Comparison of ENCODE assay signal across 24 cellular contexts in the genomic region with DNA sequence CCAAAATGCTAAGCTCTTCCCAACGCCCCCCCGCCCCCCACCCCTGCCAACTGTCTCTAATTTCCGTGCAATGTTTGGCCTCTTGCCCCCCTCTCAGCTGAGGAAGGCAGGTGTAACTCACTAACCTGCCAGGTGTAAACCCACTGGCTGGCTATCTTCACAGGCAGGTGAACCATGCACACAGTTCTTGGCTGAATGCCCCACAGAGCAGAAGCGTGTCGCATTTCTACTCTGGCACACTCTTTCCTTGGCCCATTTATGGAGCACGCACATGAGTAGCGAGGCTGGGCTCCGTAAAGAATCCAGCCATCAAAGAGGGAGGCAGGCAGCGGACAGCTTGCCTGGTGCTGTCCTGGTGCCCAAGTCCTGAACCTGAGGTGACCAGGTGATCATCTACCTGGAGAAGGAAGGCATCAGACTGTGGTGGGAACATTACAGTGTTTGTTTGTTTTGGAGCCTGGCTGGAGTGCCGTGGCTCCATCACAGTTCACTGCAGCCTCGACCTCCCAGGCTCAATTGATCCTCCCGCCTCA. TPM values are rescaled to one million over a fixed set of nuclear protein-coding genes. Genes with fewer than 3 reads are reported as not detected.
DNase-seq lines count a peak whose midpoint lies in the region; ATAC-seq, FAIRE-seq and TF ChIP-seq lines count a peak whose summit lies in the region.
"Had no signal": no experiment of that assay in that cellular context is flagged by ENCODE, and none has a peak within 500 bp of the region (broad histone marks: within the 10 kb centered on the region; RNA-seq: fewer than 3 reads in every experiment).

No MANE protein-coding gene starts in this region.

- H3K27me3 ChIP-seq in GM23338 (ENCODE audit: insufficient read depth), result no peaks in the 10 kb centered on the region

- no peak overlapping the region for H3K27ac Mint-ChIP-seq in GM23338
- H3K27ac Mint-ChIP-seq: activated CD4-positive, alpha-beta T cell treated with anti-CD3 and anti-CD28 coated beads, Interleukin-2, amount 10 ng/mL, durations not matched to agents 24 days and 14 days; stimulated activated naive CD8-positive, alpha-beta T cell treated with anti-CD3 and anti-CD28 coated beads, Interleukin-15, amount 100 ng/mL, for 72 hours had no signal

- H3K4me2 ChIP-seq in GM23338, result no peak overlapping the region

- H3K4me1 Mint-ChIP-seq in GM23338, result peaks cover 24% of the 10 kb centered on the region
- H3K4me1 Mint-ChIP-seq: activated CD4-positive, alpha-beta T cell treated with anti-CD3 and anti-CD28 coated beads, Interleukin-2, amount 10 ng/mL, durations not matched to agents 24 days and 14 days; stimulated activated naive CD8-positive, alpha-beta T cell treated with anti-CD3 and anti-CD28 coated beads, Interleukin-15, amount 100 ng/mL, for 72 hours had no signal

- H3K79me2 ChIP-seq in GM23338 (replicated peaks; ENCODE audit: insufficient read depth), result no peaks in the 10 kb centered on the region

- no peak for TF ChIP-seq CTCF in GM23338 (conservative IDR thresholded peaks at IDR 0.05; ENCODE audit: low read depth in 2 of 2)

- no peak for FAIRE-seq in GM12892 (lab: Jason Lieb, UNC)
- FAIRE-seq: bronchial epithelial cell, GM12878, small intestine had no signal

- H3K4me3 Mint-ChIP-seq in GM23338, result no peak overlapping the region
- H3K4me3 Mint-ChIP-seq: activated CD4-positive, alpha-beta T cell treated with anti-CD3 and anti-CD28 coated beads, Interleukin-2, amount 10 ng/mL, durations not matched to agents 24 days and 14 days; neural crest cell; stimulated activated naive CD8-positive, alpha-beta T cell treated with anti-CD3 and anti-CD28 coated beads, Interleukin-15, amount 100 ng/mL, for 72 hours had no signal

- DNase-seq in GM23338 (ENCODE audit: low spot score) (no peak), NCI-H146 treated with DMSO at 0.1 percent for 48 hours (lab: John Stamatoyannopoulos, UW; ENCODE audit: unreplicated experiment) (peak; percentile 75), NCI-H345 (lab: John Stamatoyannopoulos, UW) (peak; percentile 92), mesenteric fat pad (ENCODE audit: low spot score) (peak; percentile 41), cerebellum (ENCODE audit: low spot score) (no peak), DMS 273 treated with DMSO at 0.1 percent for 48 hours (lab: John Stamatoyannopoulos, UW) (no peak), GM12892 (ENCODE audit: insufficient read length) (no peak)
- DNase-seq: activated CD4-positive, alpha-beta T cell treated with anti-CD3 and anti-CD28 coated beads, Interleukin-2, amount 10 ng/mL, durations not matched to agents 24 days and 14 days; activated effector memory CD4-positive, alpha-beta T cell treated with Interleukin-2 at 50 U/mL for 16 hours; effector CD4-positive, alpha-beta T cell; esophagus squamous epithelium; left colon; NCI-H446 treated with DMSO at 0.1 percent for 48 hours; SIG-M5; small intestine; stimulated activated CD4-positive, alpha-beta T cell treated with anti-CD3 and anti-CD28 coated beads, Interleukin-4, amount 100 ng/mL, for 1 hour; stimulated activated naive CD8-positive, alpha-beta T cell treated with anti-CD3 and anti-CD28 coated beads, Interleukin-15, amount 100 ng/mL, for 72 hours; trophoblast cell had no signal

- no peak for TF ChIP-seq POLR2A in GM12892 (IDR thresholded peaks at IDR 0.05; ENCODE audit: low read depth, low read length)

- no peaks in the 10 kb centered on the region for H4K20me1 ChIP-seq in GM23338 (replicated peaks; ENCODE audit: insufficient read depth)

- H3K27ac ChIP-seq in GM23338 (ENCODE audit: low read depth), result no peak overlapping the region
- H3K27ac ChIP-seq: esophagus squamous epithelium had no signal

- H3K9me3 Mint-ChIP-seq in GM23338, result no peaks in the 10 kb centered on the region
- H3K9me3 Mint-ChIP-seq: activated CD4-positive, alpha-beta T cell treated with anti-CD3 and anti-CD28 coated beads, Interleukin-2, amount 10 ng/mL, durations not matched to agents 24 days and 14 days; neural crest cell; stimulated activated naive CD8-positive, alpha-beta T cell treated with anti-CD3 and anti-CD28 coated beads, Interleukin-15, amount 100 ng/mL, for 72 hours had no signal

- H3F3A ChIP-seq in GM23338 (replicated peaks; ENCODE audit: low read depth), result no peaks in the 10 kb centered on the region

- H3K4me1 ChIP-seq in GM23338 (ENCODE audit: insufficient read depth), result peaks cover 10% of the 10 kb centered on the region; the same call in 1 of the 2 replicates
- H3K4me1 ChIP-seq: esophagus squamous epithelium had no signal

- H3K36me3 ChIP-seq in GM23338 (ENCODE audit: insufficient read depth), result no peaks in the 10 kb centered on the region
- H3K36me3 ChIP-seq: esophagus squamous epithelium had no signal

- H3K36me3 Mint-ChIP-seq in GM23338 (ENCODE audit: low read depth), result no peaks in the 10 kb centered on the region

- H3K4me3 ChIP-seq in GM23338, result no peak overlapping the region
- H3K4me3 ChIP-seq: esophagus squamous epithelium, GM12878 had no signal

- no peaks in the 10 kb centered on the region for H3K9me2 ChIP-seq in GM23338 (ENCODE audit: insufficient read depth)

- ATAC-seq in GM23338 (no peak; the same call in 2 of the 3 replicates), GM18858 (IDR thresholded peaks at IDR 0.05; ENCODE audit: unreplicated experiment) (no peak)
- ATAC-seq: GM12878; left colon; stimulated activated naive CD8-positive, alpha-beta T cell treated with anti-CD3 and anti-CD28 coated beads, Interleukin-15, amount 100 ng/mL, for 72 hours had no signal

- H3K27me3 Mint-ChIP-seq in GM23338 (ENCODE audit: insufficient read depth, low read depth, poor library complexity), result peaks cover 5% of the 10 kb centered on the region
- H3K27me3 Mint-ChIP-seq: activated CD4-positive, alpha-beta T cell treated with anti-CD3 and anti-CD28 coated beads, Interleukin-2, amount 10 ng/mL, durations not matched to agents 24 days and 14 days; stimulated activated naive CD8-positive, alpha-beta T cell treated with anti-CD3 and anti-CD28 coated beads, Interleukin-15, amount 100 ng/mL, for 72 hours had no signal

- H2AFZ ChIP-seq in GM23338, result no peak overlapping the region

TF ChIP-seq in GM23338, 12 proteins besides CTCF, POLR2A, EP300 and RAD21:
- TF ChIP-seq STAT1 (IDR thresholded peaks at IDR 0.05; ENCODE audit: unreplicated experiment) (no peak), ZNF331 (CRISPR knock-in tag; IDR thresholded peaks at IDR 0.05; ENCODE audit: low read depth) (no peak), ETS1 (IDR thresholded peaks at IDR 0.05) (no peak), ZNF114 (CRISPR knock-in tag; IDR thresholded peaks at IDR 0.05) (no peak)
- TF ChIP-seq, protein P1, sequence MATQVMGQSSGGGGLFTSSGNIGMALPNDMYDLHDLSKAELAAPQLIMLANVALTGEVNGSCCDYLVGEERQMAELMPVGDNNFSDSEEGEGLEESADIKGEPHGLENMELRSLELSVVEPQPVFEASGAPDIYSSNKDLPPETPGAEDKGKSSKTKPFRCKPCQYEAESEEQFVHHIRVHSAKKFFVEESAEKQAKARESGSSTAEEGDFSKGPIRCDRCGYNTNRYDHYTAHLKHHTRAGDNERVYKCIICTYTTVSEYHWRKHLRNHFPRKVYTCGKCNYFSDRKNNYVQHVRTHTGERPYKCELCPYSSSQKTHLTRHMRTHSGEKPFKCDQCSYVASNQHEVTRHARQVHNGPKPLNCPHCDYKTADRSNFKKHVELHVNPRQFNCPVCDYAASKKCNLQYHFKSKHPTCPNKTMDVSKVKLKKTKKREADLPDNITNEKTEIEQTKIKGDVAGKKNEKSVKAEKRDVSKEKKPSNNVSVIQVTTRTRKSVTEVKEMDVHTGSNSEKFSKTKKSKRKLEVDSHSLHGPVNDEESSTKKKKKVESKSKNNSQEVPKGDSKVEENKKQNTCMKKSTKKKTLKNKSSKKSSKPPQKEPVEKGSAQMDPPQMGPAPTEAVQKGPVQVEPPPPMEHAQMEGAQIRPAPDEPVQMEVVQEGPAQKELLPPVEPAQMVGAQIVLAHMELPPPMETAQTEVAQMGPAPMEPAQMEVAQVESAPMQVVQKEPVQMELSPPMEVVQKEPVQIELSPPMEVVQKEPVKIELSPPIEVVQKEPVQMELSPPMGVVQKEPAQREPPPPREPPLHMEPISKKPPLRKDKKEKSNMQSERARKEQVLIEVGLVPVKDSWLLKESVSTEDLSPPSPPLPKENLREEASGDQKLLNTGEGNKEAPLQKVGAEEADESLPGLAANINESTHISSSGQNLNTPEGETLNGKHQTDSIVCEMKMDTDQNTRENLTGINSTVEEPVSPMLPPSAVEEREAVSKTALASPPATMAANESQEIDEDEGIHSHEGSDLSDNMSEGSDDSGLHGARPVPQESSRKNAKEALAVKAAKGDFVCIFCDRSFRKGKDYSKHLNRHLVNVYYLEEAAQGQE (IDR thresholded peaks at IDR 0.05; ENCODE audit: unreplicated experiment), result peak; percentile 56
TF ChIP-seq in GM23338: peak in this region for 1.

RNA-seq across cellular contexts. Expression of gene CRMP1, which starts 39.2 kb away (rescaled TPM):
- 143 and 146 TPM in 2 replicates for total RNA-seq in GM23338 (2014; rRNA removed; shearing (Covaris generic))
- 52.7 and 53.6 TPM in 2 replicates for polyA plus RNA-seq in GM23338 (2016; fragmentation: Nextera tagmentation; extraction: Ambion mirVana)
- 0.16 TPM for total RNA-seq in mesenteric fat pad
- 278 TPM for total RNA-seq in cerebellum
- polyA plus RNA-seq in GM12892 (2012; ENCODE audit: missing spikeins), result 1.2 TPM
- total RNA-seq: activated CD4-positive, alpha-beta T cell treated with anti-CD3 and anti-CD28 coated beads, Interleukin-2, amount 10 ng/mL, durations not matched to agents 24 days and 14 days; bronchial epithelial cell; M059J; mononuclear cell had no signal

Comparison
In these comparisons a context has a peak if more than half of its experiments do, and no peak if none do; other contexts are left out.
1. DNase-seq: peak in NCI-H146 treated with DMSO at 0.1 percent for 48 hours (single experiment), NCI-H345 (single experiment) and mesenteric fat pad (single experiment); none in GM23338 (single experiment), cerebellum (single experiment), DMS 273 treated with DMSO at 0.1 percent for 48 hours (single experiment) and GM12892 (single experiment).
2. RNA of gene CRMP1, which starts 39.2 kb away (total RNA-seq): 278 TPM in cerebellum (single experiment) and 143 to 146 TPM in GM23338; 0.16 TPM in mesenteric fat pad (single experiment); every median in the first group is over 100 times any median in the second.